9 cellular contexts compared by ENCODE assay signal in genomic region chr17:83084214-83084613, GRCh38. TPM values are rescaled to one million over a fixed set of nuclear protein-coding genes. Genes with fewer than 3 reads are reported as not detected.
DNase-seq lines count a peak whose midpoint lies in the region; ATAC-seq, FAIRE-seq and TF ChIP-seq lines count a peak whose summit lies in the region.
"Had no signal": no experiment of that assay in that cellular context is flagged by ENCODE, and none has a peak within 500 bp of the region (broad histone marks: within the 10 kb centered on the region; RNA-seq: fewer than 3 reads in every experiment).

No MANE protein-coding gene starts in this region.

- peak overlapping the region in 2 of 11 experiments; percentile 38 to 45; a peak in 2 of 22 replicates for H3K27ac ChIP-seq in BLaER1 treated with 17β-estradiol and CSF1 and Interleukin-3, amounts not matched to agents 10 nM and 100 nM
- H3K27ac ChIP-seq in PC-3 (ENCODE audit: low read length), result peak overlapping the region; percentile 47; the same call in 1 of the 2 replicates
- H3K27ac ChIP-seq in esophagus (ENCODE audit: low read depth in 2 of 2, low read length in 1 of 2), result peak overlapping the region; percentile 26 to 89
- H3K27ac ChIP-seq in rectal smooth muscle tissue (ENCODE audit: low read depth, low read length), result no peak overlapping the region
- H3K27ac ChIP-seq in pancreas, result peak overlapping the region in 1 of 4 donors; percentile 52

- H4K20me1 ChIP-seq in BLaER1 treated with 17β-estradiol and CSF1 and Interleukin-3, amounts not matched to agents 10 nM and 100 nM, result peaks cover 77 to 90% (median 85%) of the 10 kb centered on the region in 11 experiments
- no peaks in the 10 kb centered on the region for H4K20me1 ChIP-seq in PC-3 (ENCODE audit: low read length)

- FAIRE-seq in pancreas (lab: Jason Lieb, UNC), result no peak

- H2AFZ ChIP-seq in PC-3 (ENCODE audit: low read length), result no peak overlapping the region

- H3K79me2 ChIP-seq in PC-3 (ENCODE audit: low read length), result 0 out of 2 replicates have a peak, but pooled peaks cover 22% of the 10 kb centered on the region

- no peaks in the 10 kb centered on the region for H3F3A ChIP-seq in PC-3 (ENCODE audit: low read length, unreplicated experiment)

- no TSS peak for BruUV-seq in PC-3 (replicated peaks; lab: Mats Ljungman, UMichigan)

- intact Hi-C loops in PC-3 (cut with micrococcal nuclease), result no loop called here
- intact Hi-C loops in pancreas (cut with DNase I), result no loop called here

- TF ChIP-seq CTCF in PC-3 (conservative IDR thresholded peaks at IDR 0.05; ENCODE audit: low read depth, low read length) (no peak), pancreas (IDR thresholded peaks at IDR 0.05) (no peak)

- DNase-seq in PC-3 (no peak), NCI-H1048 (lab: John Stamatoyannopoulos, UW) (no peak), SKM-1 (lab: John Stamatoyannopoulos, UW; ENCODE audit: unreplicated experiment) (no peak), pancreas (no peak), NCI-H1417 (lab: John Stamatoyannopoulos, UW) (no peak)
- DNase-seq: activated B cell treated with CpG ODN at 0.5 μM for 24 hours had no signal

- POLR2A ChIA-PET in PC-3 (lab: Charles Lee; ENCODE audit: unreplicated experiment), result no interaction called here

- H3K36me3 ChIP-seq in BLaER1 treated with 17β-estradiol and CSF1 and Interleukin-3, amounts not matched to agents 10 nM and 100 nM, result peaks cover 0 to 83% (median 0%) of the 10 kb centered on the region in 11 experiments; a peak in 12 of 22 replicates
- H3K36me3 ChIP-seq in PC-3 (ENCODE audit: low read depth, low read length) (no peaks in the 10 kb centered on the region), esophagus (ENCODE audit: control insufficient read depth in 2 of 2, insufficient read depth in 2 of 2, low read length in 1 of 2) (peaks cover 0 to 35% of the 10 kb centered on the region in 2 donors), rectal smooth muscle tissue (ENCODE audit: control insufficient read depth, insufficient read depth, low read length) (peaks cover 8% of the 10 kb centered on the region), pancreas (no peaks in the 10 kb centered on the region)

- WGBS in esophagus, 2 donors, result 63% methylated on average over 9 of the region's 9 CpGs
- 75 to 77% methylated on average over 9 of the region's 9 CpGs for WGBS in pancreas, 2 donors

- no peaks in the 10 kb centered on the region for H3K9me2 ChIP-seq in PC-3 (replicated peaks; ENCODE audit: low read length)

- no peaks in the 10 kb centered on the region for H3K9me3 ChIP-seq in BLaER1 treated with 17β-estradiol and CSF1 and Interleukin-3, amounts not matched to agents 10 nM and 100 nM (replicated peaks in 1 of 11)
- H3K9me3 ChIP-seq in PC-3 (ENCODE audit: low read length) (no peaks in the 10 kb centered on the region), esophagus (ENCODE audit: control insufficient read depth in 2 of 2, insufficient read depth in 1 of 2, low read depth in 1 of 2, low read length in 1 of 2) (no peaks in the 10 kb centered on the region), pancreas (no peaks in the 10 kb centered on the region)

- H3K4me2 ChIP-seq in BLaER1 treated with 17β-estradiol and CSF1 and Interleukin-3, amounts not matched to agents 10 nM and 100 nM, result peak overlapping the region; percentile 65 to 100 (median 96)
- peak overlapping the region; percentile 54 for H3K4me2 ChIP-seq in PC-3 (ENCODE audit: low read length)

- H3K9ac ChIP-seq in BLaER1 treated with 17β-estradiol and CSF1 and Interleukin-3, amounts not matched to agents 10 nM and 100 nM, result peak overlapping the region in 5 of 11 experiments; percentile 7 to 98 (median 54); a peak in 6 of 22 replicates
- no peak overlapping the region for H3K9ac ChIP-seq in PC-3 (ENCODE audit: low read length)
- H3K9ac ChIP-seq in rectal smooth muscle tissue (ENCODE audit: low read length), result no peak overlapping the region

- H3K4me3 ChIP-seq in BLaER1 treated with 17β-estradiol and CSF1 and Interleukin-3, amounts not matched to agents 10 nM and 100 nM, result peak overlapping the region in 4 of 10 experiments; percentile 12 to 97 (median 27); a peak in 2 of 20 replicates
- no peak overlapping the region for H3K4me3 ChIP-seq in PC-3 (ENCODE audit: low read length)
- H3K4me3 ChIP-seq in esophagus (ENCODE audit: low read depth in 1 of 2, low read length in 2 of 2), result peak overlapping the region; percentile 12 to 33
- H3K4me3 ChIP-seq in rectal smooth muscle tissue (ENCODE audit: low read length), result peak overlapping the region; percentile 6
- no peak overlapping the region for H3K4me3 ChIP-seq in pancreas

- CTCF ChIA-PET in PC-3 (lab: Charles Lee), result no interaction called here

- ATAC-seq in PC-3 (no peak), pancreas (no peak)

- peaks cover 74 to 84% (median 79%) of the 10 kb centered on the region in 10 experiments for H3K4me1 ChIP-seq in BLaER1 treated with 17β-estradiol and CSF1 and Interleukin-3, amounts not matched to agents 10 nM and 100 nM
- H3K4me1 ChIP-seq in PC-3 (ENCODE audit: insufficient read depth, low read length), result peaks cover 28% of the 10 kb centered on the region
- H3K4me1 ChIP-seq in esophagus (ENCODE audit: control insufficient read depth in 2 of 2, insufficient read depth in 2 of 2, low read length in 1 of 2), result peaks cover 10 to 41% of the 10 kb centered on the region in 2 donors
- peaks cover 10% of the 10 kb centered on the region for H3K4me1 ChIP-seq in rectal smooth muscle tissue (ENCODE audit: control insufficient read depth, insufficient read depth, low read length)
- peaks cover 0 to 12% (median 12%) of the 10 kb centered on the region in 3 donors for H3K4me1 ChIP-seq in pancreas

- peaks cover 0 to 79% (median 40%) of the 10 kb centered on the region in 11 experiments; a peak in 20 of 22 replicates for H3K27me3 ChIP-seq in BLaER1 treated with 17β-estradiol and CSF1 and Interleukin-3, amounts not matched to agents 10 nM and 100 nM
- H3K27me3 ChIP-seq in PC-3 (ENCODE audit: low read length), result no peaks in the 10 kb centered on the region
- H3K27me3 ChIP-seq in esophagus (ENCODE audit: control insufficient read depth in 1 of 2, insufficient read depth in 2 of 2, low read length in 2 of 2), result no peaks in the 10 kb centered on the region
- no peaks in the 10 kb centered on the region for H3K27me3 ChIP-seq in rectal smooth muscle tissue (ENCODE audit: control insufficient read depth, insufficient read depth, low read length)
- H3K27me3 ChIP-seq in pancreas, result no peaks in the 10 kb centered on the region

RNA-seq across cellular contexts. Expression of gene METRNL, which starts 4.8 kb away (rescaled TPM):
- 30.6 and 38.5 TPM in 2 replicates for total RNA-seq in PC-3 (2014; rRNA removed)
- polyA plus RNA-seq in esophagus, result 100 to 1,000 TPM; 143 to 169 TPM
- 10 to 100 TPM; 11.1 to 28.3 (median 16.2) TPM for total RNA-seq in pancreas
- 10 to 100 TPM; 18.9 to 20.8 TPM for polyA plus RNA-seq in pancreas

Comparison
In these comparisons a context has a peak if more than half of its experiments do, and no peak if none do; other contexts are left out.
1. H3K4me3 ChIP-seq: peak in esophagus (2 of 2) and rectal smooth muscle tissue (single experiment); none in PC-3 (single experiment) and pancreas (0 of 4).